Comparison of ENCODE assay signal across 34 cellular contexts in genomic region chr9:89058906-89059305, GRCh38.
"Had no signal": no experiment of that assay in that cellular context is flagged by ENCODE, and none has a peak within 500 bp of the region (broad histone marks: within the 10 kb centered on the region; RNA-seq: fewer than 3 reads in every experiment).

No MANE protein-coding gene starts in this region.

- ATAC-seq: activated CD4-positive, CD25-positive, alpha-beta regulatory T cell treated with anti-CD3 and anti-CD28 coated beads, Interleukin-2, amount 50 U/mL, for 24 hours; activated CD8-positive, alpha-beta T cell treated with anti-CD3 and anti-CD28 coated beads for 36 hours; activated naive CD8-positive, alpha-beta T cell treated with anti-CD3 and anti-CD28 coated beads, Interleukin-2, amount 50 U/mL, for 24 hours; body of pancreas; gastroesophageal sphincter; T-helper 17 cell had no signal

- H3K4me1 Mint-ChIP-seq: activated B cell treated with CpG ODN at 0.5 μM for 24 hours; activated naive CD4-positive, alpha-beta T cell treated with anti-CD3 and anti-CD28 coated beads, Interleukin-2, amount 50 U/mL, for 24 hours; activated naive CD8-positive, alpha-beta T cell treated with anti-CD3 and anti-CD28 coated beads for 36 hours; activated naive CD8-positive, alpha-beta T cell treated with anti-CD3 and anti-CD28 coated beads, Interleukin-2, amount 50 U/mL, for 24 hours; T-helper 17 cell had no signal

- H3K27ac ChIP-seq: adrenal gland, body of pancreas, cardiac muscle cell, colonic mucosa, epithelial cell of prostate, esophagus squamous epithelium, gastroesophageal sphincter, WERI-Rb-1 had no signal

- H3K4me3 Mint-ChIP-seq: activated B cell treated with CpG ODN at 0.5 μM for 24 hours; activated CD8-positive, alpha-beta T cell treated with anti-CD3 and anti-CD28 coated beads for 36 hours; activated naive CD4-positive, alpha-beta T cell treated with anti-CD3 and anti-CD28 coated beads for 36 hours; activated naive CD4-positive, alpha-beta T cell treated with anti-CD3 and anti-CD28 coated beads, Interleukin-2, amount 50 U/mL, for 24 hours; activated naive CD8-positive, alpha-beta T cell treated with anti-CD3 and anti-CD28 coated beads for 36 hours; activated naive CD8-positive, alpha-beta T cell treated with anti-CD3 and anti-CD28 coated beads, Interleukin-2, amount 50 U/mL, for 24 hours; activated T-helper 1 cell treated with anti-CD3 and anti-CD28 coated beads, Interleukin-12 subunit alpha, Interleukin-12 subunit beta, Interleukin-2, Interleukin-4 antibody, amounts not matched to agents 30 ng/mL and 10 ng/mL and 1 ng/mL, durations not matched to agents 14 hours and 24 hours and 36 hours; T-helper 17 cell; T-helper 2 cell treated with Interferon-gamma antibody and Interleukin-4, amounts not matched to agents 5 μg/mL and 100 μg/mL, for 36 hours had no signal

- H3K9me3 ChIP-seq: adrenal gland, body of pancreas, colonic mucosa, esophagus squamous epithelium, gastroesophageal sphincter had no signal

- DNase-seq: activated B cell treated with CpG ODN at 0.5 μM for 24 hours; activated CD4-positive, alpha-beta T cell treated with anti-CD3 and anti-CD28 coated beads for 48 hours; activated CD4-positive, alpha-beta T cell treated with anti-CD3 and anti-CD28 coated beads, Interleukin-2, amount 50 U/mL, for 1 hour; activated CD4-positive, alpha-beta T cell treated with anti-CD3 and anti-CD28 coated beads, Interleukin-2, amount 50 U/mL, for 48 hours; activated CD8-positive, alpha-beta memory T cell treated with anti-CD3 and anti-CD28 coated beads for 24 hours; activated CD8-positive, alpha-beta T cell treated with anti-CD3 and anti-CD28 coated beads for 36 hours; activated effector memory CD4-positive, alpha-beta T cell treated with anti-CD3 and anti-CD28 coated beads, Interleukin-2, amount 50 U/mL, for 16 hours; activated naive CD4-positive, alpha-beta T cell treated with anti-CD3 and anti-CD28 coated beads for 36 hours; activated naive CD8-positive, alpha-beta T cell treated with anti-CD3 and anti-CD28 coated beads for 36 hours; activated naive CD8-positive, alpha-beta T cell treated with anti-CD3 and anti-CD28 coated beads, Interleukin-2, amount 50 U/mL, for 24 hours; activated T-cell treated with anti-CD3 and anti-CD28 coated beads, Interleukin-2, amount 50 U/mL, for 48 hours; adrenal gland; amygdala; aorta; body of pancreas; central memory CD4-positive, alpha-beta T cell; cerebellar nuclear complex; colonic mucosa; effector CD8-positive, alpha-beta T cell; esophagus squamous epithelium; foreskin melanocyte; T-helper 17 cell; T1000; WERI-Rb-1 had no signal

- H3K9me3 Mint-ChIP-seq: activated B cell treated with CpG ODN at 0.5 μM for 24 hours; activated CD8-positive, alpha-beta T cell treated with anti-CD3 and anti-CD28 coated beads for 36 hours; activated naive CD4-positive, alpha-beta T cell treated with anti-CD3 and anti-CD28 coated beads for 36 hours; activated naive CD4-positive, alpha-beta T cell treated with anti-CD3 and anti-CD28 coated beads, Interleukin-2, amount 50 U/mL, for 24 hours; activated naive CD8-positive, alpha-beta T cell treated with anti-CD3 and anti-CD28 coated beads for 36 hours; activated naive CD8-positive, alpha-beta T cell treated with anti-CD3 and anti-CD28 coated beads, Interleukin-2, amount 50 U/mL, for 24 hours; activated T-helper 1 cell treated with anti-CD3 and anti-CD28 coated beads, Interleukin-12 subunit alpha, Interleukin-12 subunit beta, Interleukin-2, Interleukin-4 antibody, amounts not matched to agents 30 ng/mL and 10 ng/mL and 1 ng/mL, durations not matched to agents 14 hours and 24 hours and 36 hours; activated T-helper 2 cell treated with anti-CD3 and anti-CD28 coated beads, Interferon-gamma antibody, Interleukin-2, Interleukin-4, amounts not matched to agents 10 μg/mL and 5 μg/mL and 100 μg/mL, durations not matched to agents 14 hours and 24 hours and 36 hours; T-helper 2 cell treated with Interferon-gamma antibody and Interleukin-4, amounts not matched to agents 5 μg/mL and 100 μg/mL, for 36 hours had no signal

- H3K4me3 ChIP-seq: adrenal gland, body of pancreas, cardiac muscle cell, colonic mucosa, esophagus squamous epithelium, gastroesophageal sphincter had no signal

- H3K27me3 Mint-ChIP-seq: activated naive CD4-positive, alpha-beta T cell treated with anti-CD3 and anti-CD28 coated beads, Interleukin-2, amount 50 U/mL, for 24 hours had no signal

- H3K27ac Mint-ChIP-seq: activated B cell treated with CpG ODN at 0.5 μM for 24 hours; activated CD8-positive, alpha-beta T cell treated with anti-CD3 and anti-CD28 coated beads for 36 hours; activated naive CD4-positive, alpha-beta T cell treated with anti-CD3 and anti-CD28 coated beads for 36 hours; activated naive CD4-positive, alpha-beta T cell treated with anti-CD3 and anti-CD28 coated beads, Interleukin-2, amount 50 U/mL, for 24 hours; activated naive CD8-positive, alpha-beta T cell treated with anti-CD3 and anti-CD28 coated beads for 36 hours; activated naive CD8-positive, alpha-beta T cell treated with anti-CD3 and anti-CD28 coated beads, Interleukin-2, amount 50 U/mL, for 24 hours; activated T-helper 1 cell treated with anti-CD3 and anti-CD28 coated beads, Interleukin-12 subunit alpha, Interleukin-12 subunit beta, Interleukin-2, Interleukin-4 antibody, amounts not matched to agents 30 ng/mL and 10 ng/mL and 1 ng/mL, durations not matched to agents 14 hours and 24 hours and 36 hours; activated T-helper 2 cell treated with anti-CD3 and anti-CD28 coated beads, Interferon-gamma antibody, Interleukin-2, Interleukin-4, amounts not matched to agents 10 μg/mL and 5 μg/mL and 100 μg/mL, durations not matched to agents 14 hours and 24 hours and 36 hours; T-helper 17 cell; T-helper 2 cell treated with Interferon-gamma antibody and Interleukin-4, amounts not matched to agents 5 μg/mL and 100 μg/mL, for 36 hours had no signal

- H3K4me1 ChIP-seq: adrenal gland, body of pancreas, colonic mucosa, esophagus squamous epithelium, gastroesophageal sphincter had no signal

- H3K36me3 ChIP-seq: adrenal gland, cardiac muscle cell, colonic mucosa, esophagus squamous epithelium, gastroesophageal sphincter, WERI-Rb-1 had no signal

- H3K27me3 ChIP-seq: adrenal gland, body of pancreas, cardiac muscle cell, colonic mucosa, esophagus squamous epithelium, gastroesophageal sphincter had no signal

- FAIRE-seq: endometrium, endothelial cell of umbilical vein had no signal

- H3K36me3 Mint-ChIP-seq: activated naive CD4-positive, alpha-beta T cell treated with anti-CD3 and anti-CD28 coated beads, Interleukin-2, amount 50 U/mL, for 24 hours; activated naive CD8-positive, alpha-beta T cell treated with anti-CD3 and anti-CD28 coated beads for 36 hours had no signal
